Comparison of ENCODE assay signal across 12 cellular contexts in the genomic region with DNA sequence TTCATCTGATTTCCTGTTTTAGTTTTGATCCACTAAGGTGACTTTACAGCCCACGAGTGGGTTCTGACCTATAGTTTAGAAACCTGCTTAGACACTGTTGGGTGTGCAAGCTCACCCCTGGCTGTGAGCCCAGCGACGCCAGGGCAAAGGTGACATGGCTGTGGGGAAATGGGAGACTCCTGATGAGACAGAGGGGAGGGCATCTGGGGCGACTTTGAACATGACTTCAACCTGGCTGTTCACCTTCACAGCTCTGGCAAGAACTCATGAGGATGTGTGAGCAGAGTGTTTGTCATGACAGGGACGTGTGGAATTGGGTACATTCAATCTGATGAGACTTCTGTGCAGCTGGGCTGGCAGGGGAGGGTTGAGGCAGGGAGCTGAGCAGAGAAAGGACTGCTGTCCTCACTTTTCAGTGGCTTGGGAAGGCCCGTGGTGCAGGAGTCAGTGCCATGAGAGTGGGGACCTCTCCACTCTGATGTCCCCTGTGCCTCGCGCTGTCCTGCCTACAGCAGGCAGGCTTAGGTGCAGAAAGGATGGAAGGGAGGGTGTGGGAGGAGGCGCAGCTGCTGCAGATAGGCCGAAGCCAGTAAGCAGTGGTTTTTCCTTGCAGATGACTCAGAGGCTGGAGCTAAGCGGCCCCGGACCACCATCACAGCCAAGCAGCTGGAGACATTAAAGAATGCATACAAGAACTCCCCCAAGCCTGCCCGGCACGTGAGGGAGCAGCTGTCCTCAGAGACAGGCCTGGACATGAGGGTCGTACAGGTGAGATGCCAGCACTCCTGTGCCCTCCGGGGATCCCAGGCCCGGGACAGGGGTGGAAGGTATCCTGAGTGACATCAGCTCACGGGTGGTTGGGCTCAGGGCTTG. TPM values are rescaled to one million over a fixed set of nuclear protein-coding genes. Genes with fewer than 3 reads are reported as not detected.
DNase-seq lines count a peak whose midpoint lies in the region; FAIRE-seq and TF ChIP-seq lines count a peak whose summit lies in the region.
"Had no signal": no experiment of that assay in that cellular context is flagged by ENCODE, and none has a peak within 500 bp of the region (broad histone marks: within the 10 kb centered on the region; RNA-seq: fewer than 3 reads in every experiment).

No MANE protein-coding gene starts in this region.

- peak overlapping the region; percentile 27 for H3K4me2 ChIP-seq in neural progenitor cell

- no peak for FAIRE-seq in RCC 7860 (lab: Jason Lieb, UNC)

- peaks cover 42% of the 10 kb centered on the region for H3F3A ChIP-seq in neural progenitor cell (ENCODE audit: low read depth)

- H3K4me3 ChIP-seq in fibroblast of mammary gland (ENCODE audit: control insufficient read depth, low read depth, low read length) (no peak overlapping the region), neural progenitor cell (no peak overlapping the region)

- no peak overlapping the region for H3K9ac ChIP-seq in neural progenitor cell

- no peak overlapping the region for H3K27ac ChIP-seq in neural progenitor cell

- H3K4me1 Mint-ChIP-seq in neural progenitor cell = peaks cover 40% of the 10 kb centered on the region
- H3K4me1 Mint-ChIP-seq: activated naive CD8-positive, alpha-beta T cell treated with anti-CD3 and anti-CD28 coated beads, Interleukin-2, amount 50 U/mL, for 24 hours had no signal

- H3K4me1 ChIP-seq in neural progenitor cell = peaks cover 55% of the 10 kb centered on the region

- in situ Hi-C loops in GM13976 (cut with MboI; ENCODE audit: low sequenced_read_pairs, unreplicated experiment) = no loop called here

- H3K9me3 ChIP-seq in neural progenitor cell (ENCODE audit: low read depth) = no peaks in the 10 kb centered on the region

- H3K27me3 Mint-ChIP-seq in neural progenitor cell (ENCODE audit: insufficient read depth, low read depth) = peaks cover 2% of the 10 kb centered on the region
- H3K27me3 Mint-ChIP-seq: activated naive CD8-positive, alpha-beta T cell treated with anti-CD3 and anti-CD28 coated beads, Interleukin-2, amount 50 U/mL, for 24 hours had no signal

- peak overlapping the region; percentile 22 for H3K27ac Mint-ChIP-seq in neural progenitor cell
- H3K27ac Mint-ChIP-seq: activated naive CD8-positive, alpha-beta T cell treated with anti-CD3 and anti-CD28 coated beads, Interleukin-2, amount 50 U/mL, for 24 hours; progenitor cell of endocrine pancreas had no signal

- no peaks in the 10 kb centered on the region for H3K36me3 ChIP-seq in neural progenitor cell

- H2AFZ ChIP-seq in neural progenitor cell (replicated peaks) = no peak overlapping the region

- DNase-seq in ELR (ENCODE audit: low read depth) = peak; percentile 32
- peak; percentile 55 for DNase-seq in RCC 7860 (ENCODE audit: low spot score)
- DNase-seq in fibroblast of mammary gland (ENCODE audit: low read depth) = peak; percentile 63
- peak; percentile 30 for DNase-seq in neural progenitor cell (ENCODE audit: low spot score)
- DNase-seq in AG08395 (ENCODE audit: low spot score) = no peak
- DNase-seq in hypothalamus (lab: John Stamatoyannopoulos, UW) = no peak
- no peak for DNase-seq in GM13976 (ENCODE audit: low spot score)
- no peak for DNase-seq in amygdala (lab: John Stamatoyannopoulos, UW)
- DNase-seq: activated naive CD8-positive, alpha-beta T cell treated with anti-CD3 and anti-CD28 coated beads, Interleukin-2, amount 50 U/mL, for 24 hours; Karpas-422; NK-92 treated with Interleukin-12 subunit alpha and Interleukin-12 subunit beta, amount 100 ng/mL, for 24 hours had no signal

- TF ChIP-seq CTCF in fibroblast of mammary gland (conservative IDR thresholded peaks at IDR 0.05; ENCODE audit: control insufficient read depth, insufficient read depth, low read depth, low read length) = no peak
- no peak for TF ChIP-seq CTCF in neural progenitor cell (IDR thresholded peaks at IDR 0.05)
- TF ChIP-seq CTCF in GM13976 (IDR thresholded peaks at IDR 0.05; ENCODE audit: borderline replicate concordance, control extremely low read depth, extremely low read depth, insufficient read depth, missing control alignments) = no peak

- no peak overlapping the region for H3K4me3 Mint-ChIP-seq in neural progenitor cell
- H3K4me3 Mint-ChIP-seq: activated naive CD8-positive, alpha-beta T cell treated with anti-CD3 and anti-CD28 coated beads, Interleukin-2, amount 50 U/mL, for 24 hours had no signal

- H3K79me2 ChIP-seq in neural progenitor cell (ENCODE audit: low read depth) = no peaks in the 10 kb centered on the region

- H3K9me3 Mint-ChIP-seq in neural progenitor cell = no peaks in the 10 kb centered on the region
- H3K9me3 Mint-ChIP-seq: activated naive CD8-positive, alpha-beta T cell treated with anti-CD3 and anti-CD28 coated beads, Interleukin-2, amount 50 U/mL, for 24 hours had no signal

- no peaks in the 10 kb centered on the region for H3K27me3 ChIP-seq in neural progenitor cell

- peaks cover 16% of the 10 kb centered on the region for H4K20me1 ChIP-seq in neural progenitor cell (ENCODE audit: low read depth)

- peaks cover 23% of the 10 kb centered on the region for H3K36me3 Mint-ChIP-seq in neural progenitor cell

RNA-seq across cellular contexts. Expression of a gene that starts 40.9 kb away (rescaled TPM):
- total RNA-seq in neural progenitor cell (ENCODE audit: low replicate concordance) = 0.06 TPM in 1 of 2 replicates, not detected in the other

Comparison
In these comparisons a context has a peak if more than half of its experiments do, and no peak if none do; other contexts are left out.
1. DNase-seq: peak in ELR (single experiment), RCC 7860 (single experiment), fibroblast of mammary gland (single experiment) and neural progenitor cell (single experiment); none in AG08395 (single experiment), hypothalamus (0 of 51), GM13976 (single experiment) and amygdala (0 of 56).